1 cellular context compared by ENCODE assay signal in the genomic region with DNA sequence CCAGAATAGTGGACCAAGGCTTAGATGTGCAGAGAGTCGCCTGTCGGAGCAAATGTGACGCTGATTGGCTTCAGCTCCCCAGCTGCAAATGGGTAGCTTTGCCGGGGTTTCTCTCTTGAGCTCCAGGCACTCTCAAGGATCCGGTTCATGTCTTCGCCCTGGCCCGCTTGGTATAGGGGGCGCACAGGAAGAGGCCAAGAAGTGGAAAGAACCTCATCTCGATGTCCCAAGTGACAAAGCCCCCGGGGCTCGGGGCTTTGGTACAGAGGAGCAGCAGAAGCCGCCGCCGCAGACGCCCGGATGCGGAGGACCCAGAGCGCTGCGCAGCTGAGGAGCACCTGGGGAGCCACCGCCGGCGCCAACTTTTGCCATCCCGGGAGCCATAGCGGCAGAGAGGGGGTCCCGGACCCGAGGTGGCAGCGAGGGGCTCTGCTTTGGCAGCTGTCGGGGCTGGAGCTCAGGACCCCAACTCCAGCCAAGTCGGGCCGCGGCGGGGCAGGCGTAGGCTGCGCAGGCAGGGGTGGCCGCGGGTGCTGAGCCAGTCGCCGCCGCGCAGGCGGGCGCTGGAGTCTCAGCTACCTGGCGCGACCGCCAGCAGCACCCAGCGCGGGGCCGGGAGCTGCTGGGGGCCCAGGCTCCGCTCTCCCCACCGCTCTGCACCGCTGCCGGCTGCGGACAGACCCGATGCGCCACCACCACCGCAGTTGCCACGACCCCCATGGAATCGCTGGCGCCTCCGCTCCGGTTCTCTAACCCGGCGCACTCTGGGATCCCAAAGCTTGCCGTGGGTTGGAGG.
TF ChIP-seq lines count a peak whose summit lies in the region.

No MANE protein-coding gene starts in this region.

TF ChIP-seq in WTC11, 78 proteins besides CTCF, POLR2A, EP300 and RAD21 (continued from another document):
- TF ChIP-seq, protein P1, sequence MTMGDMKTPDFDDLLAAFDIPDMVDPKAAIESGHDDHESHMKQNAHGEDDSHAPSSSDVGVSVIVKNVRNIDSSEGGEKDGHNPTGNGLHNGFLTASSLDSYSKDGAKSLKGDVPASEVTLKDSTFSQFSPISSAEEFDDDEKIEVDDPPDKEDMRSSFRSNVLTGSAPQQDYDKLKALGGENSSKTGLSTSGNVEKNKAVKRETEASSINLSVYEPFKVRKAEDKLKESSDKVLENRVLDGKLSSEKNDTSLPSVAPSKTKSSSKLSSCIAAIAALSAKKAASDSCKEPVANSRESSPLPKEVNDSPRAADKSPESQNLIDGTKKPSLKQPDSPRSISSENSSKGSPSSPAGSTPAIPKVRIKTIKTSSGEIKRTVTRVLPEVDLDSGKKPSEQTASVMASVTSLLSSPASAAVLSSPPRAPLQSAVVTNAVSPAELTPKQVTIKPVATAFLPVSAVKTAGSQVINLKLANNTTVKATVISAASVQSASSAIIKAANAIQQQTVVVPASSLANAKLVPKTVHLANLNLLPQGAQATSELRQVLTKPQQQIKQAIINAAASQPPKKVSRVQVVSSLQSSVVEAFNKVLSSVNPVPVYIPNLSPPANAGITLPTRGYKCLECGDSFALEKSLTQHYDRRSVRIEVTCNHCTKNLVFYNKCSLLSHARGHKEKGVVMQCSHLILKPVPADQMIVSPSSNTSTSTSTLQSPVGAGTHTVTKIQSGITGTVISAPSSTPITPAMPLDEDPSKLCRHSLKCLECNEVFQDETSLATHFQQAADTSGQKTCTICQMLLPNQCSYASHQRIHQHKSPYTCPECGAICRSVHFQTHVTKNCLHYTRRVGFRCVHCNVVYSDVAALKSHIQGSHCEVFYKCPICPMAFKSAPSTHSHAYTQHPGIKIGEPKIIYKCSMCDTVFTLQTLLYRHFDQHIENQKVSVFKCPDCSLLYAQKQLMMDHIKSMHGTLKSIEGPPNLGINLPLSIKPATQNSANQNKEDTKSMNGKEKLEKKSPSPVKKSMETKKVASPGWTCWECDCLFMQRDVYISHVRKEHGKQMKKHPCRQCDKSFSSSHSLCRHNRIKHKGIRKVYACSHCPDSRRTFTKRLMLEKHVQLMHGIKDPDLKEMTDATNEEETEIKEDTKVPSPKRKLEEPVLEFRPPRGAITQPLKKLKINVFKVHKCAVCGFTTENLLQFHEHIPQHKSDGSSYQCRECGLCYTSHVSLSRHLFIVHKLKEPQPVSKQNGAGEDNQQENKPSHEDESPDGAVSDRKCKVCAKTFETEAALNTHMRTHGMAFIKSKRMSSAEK (CRISPR knock-in tag; IDR thresholded peaks at IDR 0.05; ENCODE audit: borderline replicate concordance), result no peak
- TF ChIP-seq NR1H2 (CRISPR knock-in tag; IDR thresholded peaks at IDR 0.05) (no peak), ZNF423 (CRISPR knock-in tag; IDR thresholded peaks at IDR 0.05) (peak; percentile 70; the same call in 1 of the 2 replicates), ESRRA (CRISPR knock-in tag; IDR thresholded peaks at IDR 0.05; ENCODE audit: borderline replicate concordance) (no peak), TP53 (CRISPR knock-in tag; IDR thresholded peaks at IDR 0.05) (peak; percentile 32; the same call in 1 of the 2 replicates), SP1 (CRISPR knock-in tag; conservative IDR thresholded peaks at IDR 0.05) (no peak), NFE2L1 (CRISPR knock-in tag; IDR thresholded peaks at IDR 0.05) (no peak), GTF2I (CRISPR knock-in tag; conservative IDR thresholded peaks at IDR 0.05) (no peak), NR3C1 (CRISPR knock-in tag; conservative IDR thresholded peaks at IDR 0.05; ENCODE audit: low read depth) (0 out of 2 replicates have a peak, but pooled peaks have one; percentile 7), OVOL2 (CRISPR knock-in tag; IDR thresholded peaks at IDR 0.05; ENCODE audit: borderline replicate concordance) (no peak), ATF1 (CRISPR knock-in tag; IDR thresholded peaks at IDR 0.05) (no peak), FOXP1 (CRISPR knock-in tag; IDR thresholded peaks at IDR 0.05; ENCODE audit: borderline replicate concordance) (peak; percentile 58; the same call in 1 of the 2 replicates), SOX15 (CRISPR knock-in tag; IDR thresholded peaks at IDR 0.05) (no peak), GABPB1 (CRISPR knock-in tag; IDR thresholded peaks at IDR 0.05) (no peak)
- TF ChIP-seq, protein P2, sequence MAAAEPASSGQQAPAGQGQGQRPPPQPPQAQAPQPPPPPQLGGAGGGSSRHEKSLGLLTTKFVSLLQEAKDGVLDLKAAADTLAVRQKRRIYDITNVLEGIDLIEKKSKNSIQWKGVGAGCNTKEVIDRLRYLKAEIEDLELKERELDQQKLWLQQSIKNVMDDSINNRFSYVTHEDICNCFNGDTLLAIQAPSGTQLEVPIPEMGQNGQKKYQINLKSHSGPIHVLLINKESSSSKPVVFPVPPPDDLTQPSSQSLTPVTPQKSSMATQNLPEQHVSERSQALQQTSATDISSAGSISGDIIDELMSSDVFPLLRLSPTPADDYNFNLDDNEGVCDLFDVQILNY (CRISPR knock-in tag; IDR thresholded peaks at IDR 0.05), result no peak
- TF ChIP-seq, protein P3, sequence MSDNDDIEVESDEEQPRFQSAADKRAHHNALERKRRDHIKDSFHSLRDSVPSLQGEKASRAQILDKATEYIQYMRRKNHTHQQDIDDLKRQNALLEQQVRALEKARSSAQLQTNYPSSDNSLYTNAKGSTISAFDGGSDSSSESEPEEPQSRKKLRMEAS (CRISPR knock-in tag; IDR thresholded peaks at IDR 0.05), result peak; percentile 46; the same call in 1 of the 2 replicates
- TF ChIP-seq, protein P4, sequence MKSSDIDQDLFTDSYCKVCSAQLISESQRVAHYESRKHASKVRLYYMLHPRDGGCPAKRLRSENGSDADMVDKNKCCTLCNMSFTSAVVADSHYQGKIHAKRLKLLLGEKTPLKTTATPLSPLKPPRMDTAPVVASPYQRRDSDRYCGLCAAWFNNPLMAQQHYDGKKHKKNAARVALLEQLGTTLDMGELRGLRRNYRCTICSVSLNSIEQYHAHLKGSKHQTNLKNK (CRISPR knock-in tag; IDR thresholded peaks at IDR 0.05), result no peak
- TF ChIP-seq, protein P5, sequence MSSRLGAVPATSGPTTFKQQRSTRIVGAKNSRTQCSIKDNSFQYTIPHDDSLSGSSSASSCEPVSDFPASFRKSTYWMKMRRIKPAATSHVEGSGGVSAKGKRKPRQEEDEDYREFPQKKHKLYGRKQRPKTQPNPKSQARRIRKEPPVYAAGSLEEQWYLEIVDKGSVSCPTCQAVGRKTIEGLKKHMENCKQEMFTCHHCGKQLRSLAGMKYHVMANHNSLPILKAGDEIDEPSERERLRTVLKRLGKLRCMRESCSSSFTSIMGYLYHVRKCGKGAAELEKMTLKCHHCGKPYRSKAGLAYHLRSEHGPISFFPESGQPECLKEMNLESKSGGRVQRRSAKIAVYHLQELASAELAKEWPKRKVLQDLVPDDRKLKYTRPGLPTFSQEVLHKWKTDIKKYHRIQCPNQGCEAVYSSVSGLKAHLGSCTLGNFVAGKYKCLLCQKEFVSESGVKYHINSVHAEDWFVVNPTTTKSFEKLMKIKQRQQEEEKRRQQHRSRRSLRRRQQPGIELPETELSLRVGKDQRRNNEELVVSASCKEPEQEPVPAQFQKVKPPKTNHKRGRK (CRISPR knock-in tag; IDR thresholded peaks at IDR 0.05; ENCODE audit: borderline replicate concordance), result no peak
- TF ChIP-seq, protein P6, sequence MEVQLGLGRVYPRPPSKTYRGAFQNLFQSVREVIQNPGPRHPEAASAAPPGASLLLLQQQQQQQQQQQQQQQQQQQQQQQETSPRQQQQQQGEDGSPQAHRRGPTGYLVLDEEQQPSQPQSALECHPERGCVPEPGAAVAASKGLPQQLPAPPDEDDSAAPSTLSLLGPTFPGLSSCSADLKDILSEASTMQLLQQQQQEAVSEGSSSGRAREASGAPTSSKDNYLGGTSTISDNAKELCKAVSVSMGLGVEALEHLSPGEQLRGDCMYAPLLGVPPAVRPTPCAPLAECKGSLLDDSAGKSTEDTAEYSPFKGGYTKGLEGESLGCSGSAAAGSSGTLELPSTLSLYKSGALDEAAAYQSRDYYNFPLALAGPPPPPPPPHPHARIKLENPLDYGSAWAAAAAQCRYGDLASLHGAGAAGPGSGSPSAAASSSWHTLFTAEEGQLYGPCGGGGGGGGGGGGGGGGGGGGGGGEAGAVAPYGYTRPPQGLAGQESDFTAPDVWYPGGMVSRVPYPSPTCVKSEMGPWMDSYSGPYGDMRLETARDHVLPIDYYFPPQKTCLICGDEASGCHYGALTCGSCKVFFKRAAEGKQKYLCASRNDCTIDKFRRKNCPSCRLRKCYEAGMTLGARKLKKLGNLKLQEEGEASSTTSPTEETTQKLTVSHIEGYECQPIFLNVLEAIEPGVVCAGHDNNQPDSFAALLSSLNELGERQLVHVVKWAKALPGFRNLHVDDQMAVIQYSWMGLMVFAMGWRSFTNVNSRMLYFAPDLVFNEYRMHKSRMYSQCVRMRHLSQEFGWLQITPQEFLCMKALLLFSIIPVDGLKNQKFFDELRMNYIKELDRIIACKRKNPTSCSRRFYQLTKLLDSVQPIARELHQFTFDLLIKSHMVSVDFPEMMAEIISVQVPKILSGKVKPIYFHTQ (CRISPR knock-in tag; IDR thresholded peaks at IDR 0.05), result no peak
- TF ChIP-seq, protein P7, sequence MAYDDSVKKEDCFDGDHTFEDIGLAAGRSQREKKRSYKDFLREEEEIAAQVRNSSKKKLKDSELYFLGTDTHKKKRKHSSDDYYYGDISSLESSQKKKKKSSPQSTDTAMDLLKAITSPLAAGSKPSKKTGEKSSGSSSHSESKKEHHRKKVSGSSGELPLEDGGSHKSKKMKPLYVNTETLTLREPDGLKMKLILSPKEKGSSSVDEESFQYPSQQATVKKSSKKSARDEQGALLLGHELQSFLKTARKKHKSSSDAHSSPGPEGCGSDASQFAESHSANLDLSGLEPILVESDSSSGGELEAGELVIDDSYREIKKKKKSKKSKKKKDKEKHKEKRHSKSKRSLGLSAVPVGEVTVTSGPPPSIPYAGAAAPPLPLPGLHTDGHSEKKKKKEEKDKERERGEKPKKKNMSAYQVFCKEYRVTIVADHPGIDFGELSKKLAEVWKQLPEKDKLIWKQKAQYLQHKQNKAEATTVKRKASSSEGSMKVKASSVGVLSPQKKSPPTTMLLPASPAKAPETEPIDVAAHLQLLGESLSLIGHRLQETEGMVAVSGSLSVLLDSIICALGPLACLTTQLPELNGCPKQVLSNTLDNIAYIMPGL (CRISPR knock-in tag; IDR thresholded peaks at IDR 0.05), result peak; percentile 80; the same call in 1 of the 2 replicates
- TF ChIP-seq, protein P8, sequence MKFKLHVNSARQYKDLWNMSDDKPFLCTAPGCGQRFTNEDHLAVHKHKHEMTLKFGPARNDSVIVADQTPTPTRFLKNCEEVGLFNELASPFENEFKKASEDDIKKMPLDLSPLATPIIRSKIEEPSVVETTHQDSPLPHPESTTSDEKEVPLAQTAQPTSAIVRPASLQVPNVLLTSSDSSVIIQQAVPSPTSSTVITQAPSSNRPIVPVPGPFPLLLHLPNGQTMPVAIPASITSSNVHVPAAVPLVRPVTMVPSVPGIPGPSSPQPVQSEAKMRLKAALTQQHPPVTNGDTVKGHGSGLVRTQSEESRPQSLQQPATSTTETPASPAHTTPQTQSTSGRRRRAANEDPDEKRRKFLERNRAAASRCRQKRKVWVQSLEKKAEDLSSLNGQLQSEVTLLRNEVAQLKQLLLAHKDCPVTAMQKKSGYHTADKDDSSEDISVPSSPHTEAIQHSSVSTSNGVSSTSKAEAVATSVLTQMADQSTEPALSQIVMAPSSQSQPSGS (CRISPR knock-in tag; IDR thresholded peaks at IDR 0.05; ENCODE audit: borderline replicate concordance, low read depth), result no peak
- TF ChIP-seq, protein P9, sequence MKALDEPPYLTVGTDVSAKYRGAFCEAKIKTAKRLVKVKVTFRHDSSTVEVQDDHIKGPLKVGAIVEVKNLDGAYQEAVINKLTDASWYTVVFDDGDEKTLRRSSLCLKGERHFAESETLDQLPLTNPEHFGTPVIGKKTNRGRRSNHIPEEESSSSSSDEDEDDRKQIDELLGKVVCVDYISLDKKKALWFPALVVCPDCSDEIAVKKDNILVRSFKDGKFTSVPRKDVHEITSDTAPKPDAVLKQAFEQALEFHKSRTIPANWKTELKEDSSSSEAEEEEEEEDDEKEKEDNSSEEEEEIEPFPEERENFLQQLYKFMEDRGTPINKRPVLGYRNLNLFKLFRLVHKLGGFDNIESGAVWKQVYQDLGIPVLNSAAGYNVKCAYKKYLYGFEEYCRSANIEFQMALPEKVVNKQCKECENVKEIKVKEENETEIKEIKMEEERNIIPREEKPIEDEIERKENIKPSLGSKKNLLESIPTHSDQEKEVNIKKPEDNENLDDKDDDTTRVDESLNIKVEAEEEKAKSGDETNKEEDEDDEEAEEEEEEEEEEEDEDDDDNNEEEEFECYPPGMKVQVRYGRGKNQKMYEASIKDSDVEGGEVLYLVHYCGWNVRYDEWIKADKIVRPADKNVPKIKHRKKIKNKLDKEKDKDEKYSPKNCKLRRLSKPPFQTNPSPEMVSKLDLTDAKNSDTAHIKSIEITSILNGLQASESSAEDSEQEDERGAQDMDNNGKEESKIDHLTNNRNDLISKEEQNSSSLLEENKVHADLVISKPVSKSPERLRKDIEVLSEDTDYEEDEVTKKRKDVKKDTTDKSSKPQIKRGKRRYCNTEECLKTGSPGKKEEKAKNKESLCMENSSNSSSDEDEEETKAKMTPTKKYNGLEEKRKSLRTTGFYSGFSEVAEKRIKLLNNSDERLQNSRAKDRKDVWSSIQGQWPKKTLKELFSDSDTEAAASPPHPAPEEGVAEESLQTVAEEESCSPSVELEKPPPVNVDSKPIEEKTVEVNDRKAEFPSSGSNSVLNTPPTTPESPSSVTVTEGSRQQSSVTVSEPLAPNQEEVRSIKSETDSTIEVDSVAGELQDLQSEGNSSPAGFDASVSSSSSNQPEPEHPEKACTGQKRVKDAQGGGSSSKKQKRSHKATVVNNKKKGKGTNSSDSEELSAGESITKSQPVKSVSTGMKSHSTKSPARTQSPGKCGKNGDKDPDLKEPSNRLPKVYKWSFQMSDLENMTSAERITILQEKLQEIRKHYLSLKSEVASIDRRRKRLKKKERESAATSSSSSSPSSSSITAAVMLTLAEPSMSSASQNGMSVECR (CRISPR knock-in tag; IDR thresholded peaks at IDR 0.05; ENCODE audit: borderline replicate concordance), result no peak
